Comparison of ENCODE assay signal across 2 cellular contexts in genomic region chr13:59665736-59666135, GRCh38.
TF ChIP-seq lines count a peak whose summit lies in the region.

No MANE protein-coding gene starts in this region.

TF ChIP-seq in GM23338, 12 proteins besides CTCF, POLR2A, EP300 and RAD21 (continued from another document):
- TF ChIP-seq ZNF462 (CRISPR knock-in tag; IDR thresholded peaks at IDR 0.05) (no peak), CREB1 (CRISPR knock-in tag; IDR thresholded peaks at IDR 0.05; ENCODE audit: low read depth) (no peak), REST (IDR thresholded peaks at IDR 0.05; ENCODE audit: unreplicated experiment) (no peak), STAT1 (IDR thresholded peaks at IDR 0.05; ENCODE audit: unreplicated experiment) (no peak), ZNF114 (CRISPR knock-in tag; IDR thresholded peaks at IDR 0.05) (no peak), ETS1 (IDR thresholded peaks at IDR 0.05) (no peak)

TF ChIP-seq in endothelial cell of umbilical vein, 7 proteins besides CTCF, POLR2A, EP300 and RAD21:
- TF ChIP-seq JUN (IDR thresholded peaks at IDR 0.05; ENCODE audit: borderline replicate concordance, insufficient read depth, insufficient read length, low read depth) (no peak), MAX (IDR thresholded peaks at IDR 0.05; ENCODE audit: insufficient read depth, insufficient read length) (no peak), FOS (IDR thresholded peaks at IDR 0.05; ENCODE audit: borderline replicate concordance, insufficient read depth, low read length) (no peak), EZH2 (IDR thresholded peaks at IDR 0.05; ENCODE audit: borderline replicate concordance, low read depth, low read length, severe bottlenecking) (no peak), POLR2AphosphoS5 (IDR thresholded peaks at IDR 0.05; ENCODE audit: insufficient read depth, low read depth, low read length) (no peak), MYC (IDR thresholded peaks at IDR 0.05; ENCODE audit: low read depth, low read length) (no peak), GATA2 (IDR thresholded peaks at IDR 0.05; ENCODE audit: insufficient read depth, insufficient read length, low read depth, low read length) (no peak)
